In the genomic region with DNA sequence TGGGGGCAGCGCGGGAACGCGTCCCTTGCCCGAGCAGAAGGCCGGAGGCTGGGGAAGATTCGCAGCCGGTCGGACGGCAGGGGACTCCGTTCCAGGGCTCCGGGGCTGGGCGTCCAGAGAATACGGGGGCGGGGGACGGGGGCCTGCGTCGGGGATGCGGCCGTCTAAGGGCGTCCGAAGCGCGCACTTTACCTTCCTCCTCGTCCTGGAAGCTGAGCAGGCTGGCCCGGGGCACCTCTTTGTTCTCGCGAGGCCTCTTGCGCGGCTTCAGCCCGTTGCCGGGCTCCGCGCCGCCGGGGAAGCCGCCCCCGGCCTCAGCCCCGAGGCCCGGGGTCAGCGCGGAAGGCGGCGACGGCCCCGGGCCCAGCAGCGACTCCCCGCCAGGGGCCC, we compare ENCODE assay signal across 8 cellular contexts. TPM values are rescaled to one million over a fixed set of nuclear protein-coding genes. Genes with fewer than 3 reads are reported as not detected.
DNase-seq lines count a peak whose midpoint lies in the region.

No MANE protein-coding gene starts in this region.

- peak overlapping the region; percentile 93 for H3K4me3 ChIP-seq in H7 (ENCODE audit: insufficient read depth, low read depth, low read length)
- H3K4me3 ChIP-seq in effector memory CD4-positive, alpha-beta T cell (ENCODE audit: insufficient read depth, low read depth, low read length, poor library complexity, severe bottlenecking), result peak overlapping the region; percentile 62

- no peaks in the 10 kb centered on the region for H3K9me3 ChIP-seq in effector memory CD4-positive, alpha-beta T cell (ENCODE audit: control insufficient read depth, low read length)

- DNase-seq in NCI-H446 (lab: John Stamatoyannopoulos, UW), result peak; percentile 25 to 55
- no peak for DNase-seq in NCI-H446 treated with DMSO at 0.1 percent for 48 hours (lab: John Stamatoyannopoulos, UW)
- DNase-seq in H7, result no peak
- peak; percentile 72 for DNase-seq in M059J (ENCODE audit: low read depth)
- DNase-seq in activated CD4-positive, alpha-beta T cell treated with anti-CD3 and anti-CD28 coated beads for 48 hours, result peak; percentile 61
- DNase-seq in effector memory CD4-positive, alpha-beta T cell, result no peak
- DNase-seq in mesenteric fat pad (ENCODE audit: low spot score), result peak; percentile 90
- DNase-seq in stromal cell of bone marrow (ENCODE audit: low read depth), result peak; percentile 23

- peak overlapping the region; percentile 82 for H3K27ac ChIP-seq in effector memory CD4-positive, alpha-beta T cell (ENCODE audit: insufficient read depth, low read length, poor library complexity, severe bottlenecking)

- H3K27me3 ChIP-seq in H7 (ENCODE audit: control insufficient read depth, insufficient read depth, low read length), result no peaks in the 10 kb centered on the region
- no peaks in the 10 kb centered on the region for H3K27me3 ChIP-seq in effector memory CD4-positive, alpha-beta T cell (replicated peaks; ENCODE audit: control insufficient read depth, insufficient read depth, low read length, poor library complexity, severe bottlenecking)

- H3K36me3 ChIP-seq in H7 (replicated peaks; ENCODE audit: control insufficient read depth, insufficient read depth, low read length), result peaks cover 9% of the 10 kb centered on the region
- no peaks in the 10 kb centered on the region for H3K36me3 ChIP-seq in effector memory CD4-positive, alpha-beta T cell (ENCODE audit: control insufficient read depth, insufficient read depth, low read length)

- H3K4me1 ChIP-seq in effector memory CD4-positive, alpha-beta T cell (ENCODE audit: control insufficient read depth, insufficient read depth, low read length, poor library complexity, severe bottlenecking), result no peaks in the 10 kb centered on the region

RNA-seq across cellular contexts. Expression of gene PAXBP1, which starts 0.4 kb away (rescaled TPM):
- 25.5 and 49.1 TPM in 2 replicates for total RNA-seq in H7 (2014; rRNA removed; shearing (Covaris generic))
- total RNA-seq in M059J (2014; rRNA removed; shearing (Covaris generic)), result 10.6 and 13.3 TPM in 2 replicates
- total RNA-seq in mesenteric fat pad, result 30.3 TPM

RNA-seq across cellular contexts. Expression of gene SYNJ1, which starts 43.3 kb away (rescaled TPM):
- total RNA-seq in H7 (2014; rRNA removed; shearing (Covaris generic)), result 0.97 and 1.2 TPM in 2 replicates
- 11.2 and 16.7 TPM in 2 replicates for total RNA-seq in M059J (2014; rRNA removed; shearing (Covaris generic))
- total RNA-seq in mesenteric fat pad, result 16.7 TPM

Comparison
In these comparisons a context has a peak if more than half of its experiments do, and no peak if none do; other contexts are left out.
1. DNase-seq: peak in NCI-H446 (2 of 2), M059J (single experiment), activated CD4-positive, alpha-beta T cell treated with anti-CD3 and anti-CD28 coated beads for 48 hours (single experiment), mesenteric fat pad (single experiment) and stromal cell of bone marrow (single experiment); none in NCI-H446 treated with DMSO at 0.1 percent for 48 hours (single experiment), H7 (single experiment) and effector memory CD4-positive, alpha-beta T cell (0 of 3).